In the genomic region with DNA sequence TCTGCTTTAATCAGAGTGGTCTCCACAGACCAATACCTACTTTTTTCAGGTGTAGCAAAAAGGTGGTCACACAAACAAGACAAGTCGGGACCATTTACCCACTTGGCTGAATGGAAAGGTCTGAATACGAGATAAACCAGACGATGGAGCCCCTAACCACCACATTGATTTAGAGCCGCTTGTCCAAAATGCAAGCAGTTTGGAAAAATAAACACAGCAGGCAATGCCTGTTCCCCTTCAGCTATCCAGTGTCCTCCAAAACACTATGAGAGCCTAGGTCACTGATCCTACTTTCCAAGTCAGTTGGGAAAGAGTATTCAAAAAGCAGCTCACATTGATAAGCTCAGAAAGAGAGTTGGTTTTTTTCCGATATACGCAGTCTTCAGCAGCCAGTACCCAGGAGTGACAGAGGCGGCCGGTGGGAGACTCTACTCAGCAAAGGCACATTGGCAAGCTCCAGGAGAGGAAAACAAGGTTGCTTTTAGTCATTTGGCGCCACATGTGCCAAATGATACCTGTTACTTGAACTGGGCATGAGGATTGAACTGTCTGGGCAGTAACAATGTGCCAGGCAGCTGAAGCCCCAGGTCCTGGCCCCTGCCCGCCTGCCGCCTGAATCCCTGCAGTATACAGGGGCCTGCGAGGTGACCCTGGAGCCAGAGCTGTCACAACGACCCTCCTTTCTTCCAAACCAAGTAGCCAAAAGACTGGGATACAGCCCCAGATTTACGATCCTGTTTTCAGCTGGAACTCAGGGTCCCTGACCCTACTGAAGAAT, we compare ENCODE assay signal across 13 cellular contexts.
A peak's percentile ranks its signal among the peaks of the same experiment; 100 is the strongest.
DNase-seq lines count a peak whose midpoint lies in the region; ATAC-seq and FAIRE-seq lines count a peak whose summit lies in the region.
"Had no signal": no experiment of that assay in that cellular context is flagged by ENCODE, and none has a peak within 500 bp of the region (broad histone marks: within the 10 kb centered on the region; RNA-seq: fewer than 3 reads in every experiment).

No MANE protein-coding gene starts in this region.

- H3K4me1 Mint-ChIP-seq in activated CD4-positive, alpha-beta T cell treated with anti-CD3 and anti-CD28 coated beads for 36 hours: peaks cover 84% of the 10 kb centered on the region
- H3K4me1 Mint-ChIP-seq in activated naive CD8-positive, alpha-beta T cell treated with anti-CD3 and anti-CD28 coated beads for 36 hours: peaks cover 73% of the 10 kb centered on the region

- H3K27me3 Mint-ChIP-seq in activated CD4-positive, alpha-beta T cell treated with anti-CD3 and anti-CD28 coated beads for 36 hours: no peaks in the 10 kb centered on the region
- no peaks in the 10 kb centered on the region for H3K27me3 Mint-ChIP-seq in activated naive CD8-positive, alpha-beta T cell treated with anti-CD3 and anti-CD28 coated beads for 36 hours
- H3K27me3 Mint-ChIP-seq: activated CD4-positive, alpha-beta memory T cell treated with anti-CD3 and anti-CD28 coated beads, Interleukin-2, amount 10 ng/mL, durations not matched to agents 7 days and 5 days had no signal

- no peak for DNase-seq in activated CD4-positive, alpha-beta T cell treated with anti-CD3 and anti-CD28 coated beads for 36 hours
- DNase-seq in activated CD4-positive, alpha-beta T cell treated with anti-CD3 and anti-CD28 coated beads for 4 hours: no peak
- DNase-seq in activated naive CD8-positive, alpha-beta T cell treated with anti-CD3 and anti-CD28 coated beads for 36 hours: no peak
- DNase-seq in left kidney (ENCODE audit: low read depth, low spot score): peak; percentile 82
- no peak for DNase-seq in substantia nigra (lab: John Stamatoyannopoulos, UW)
- DNase-seq in frontal cortex (ENCODE audit: low spot score in 2 of 2): no peak
- DNase-seq in DMS153 (lab: John Stamatoyannopoulos, UW): no peak
- no peak for DNase-seq in Right ventricle myocardium superior
- DNase-seq: activated CD4-positive, alpha-beta memory T cell treated with anti-CD3 and anti-CD28 coated beads, Interleukin-2, amount 10 ng/mL, durations not matched to agents 7 days and 5 days; MG63; NCI-H524 treated with DMSO at 0.1 percent for 48 hours had no signal

- POLR2A ChIA-PET in activated CD4-positive, alpha-beta T cell treated with anti-CD3 and anti-CD28 coated beads for 36 hours (lab: Charles Lee): interaction anchor here (0.9 to 1.0 kb wide), 2 partner anchors 8 to 12 kb away, joined by 3 to 4 read pairs; no protein-coding TSS in a partner anchor

- no peaks in the 10 kb centered on the region for H3K9me3 Mint-ChIP-seq in activated CD4-positive, alpha-beta T cell treated with anti-CD3 and anti-CD28 coated beads for 36 hours (ENCODE audit: low read depth)
- H3K9me3 Mint-ChIP-seq in activated naive CD8-positive, alpha-beta T cell treated with anti-CD3 and anti-CD28 coated beads for 36 hours: no peaks in the 10 kb centered on the region
- H3K9me3 Mint-ChIP-seq: activated CD4-positive, alpha-beta memory T cell treated with anti-CD3 and anti-CD28 coated beads, Interleukin-2, amount 10 ng/mL, durations not matched to agents 7 days and 5 days; neural crest cell had no signal

- H3K36me3 Mint-ChIP-seq in activated CD4-positive, alpha-beta T cell treated with anti-CD3 and anti-CD28 coated beads for 36 hours (ENCODE audit: low read depth): peaks cover 49% of the 10 kb centered on the region
- peaks cover 61% of the 10 kb centered on the region for H3K36me3 Mint-ChIP-seq in activated naive CD8-positive, alpha-beta T cell treated with anti-CD3 and anti-CD28 coated beads for 36 hours

- peak overlapping the region; percentile 55 for H3K27ac Mint-ChIP-seq in activated CD4-positive, alpha-beta T cell treated with anti-CD3 and anti-CD28 coated beads for 36 hours
- H3K27ac Mint-ChIP-seq in activated naive CD8-positive, alpha-beta T cell treated with anti-CD3 and anti-CD28 coated beads for 36 hours: peak overlapping the region; percentile 54

- no peak for ATAC-seq in activated CD4-positive, alpha-beta T cell treated with anti-CD3 and anti-CD28 coated beads for 36 hours
- no peak for ATAC-seq in Right ventricle myocardium superior (ENCODE audit: poor library complexity)

- CTCF ChIA-PET in activated CD4-positive, alpha-beta T cell treated with anti-CD3 and anti-CD28 coated beads for 36 hours (lab: Charles Lee): interaction anchor here (0.6 to 0.8 kb wide), 4 partner anchors 10 to 22 kb away, joined by 3 to 4 read pairs (median 3); no protein-coding TSS in a partner anchor

- intact Hi-C loops in activated CD4-positive, alpha-beta T cell treated with anti-CD3 and anti-CD28 coated beads for 36 hours (cut with DNase I, micrococcal nuclease): loop anchor here in 1 of 2 experiments (10.0 kb wide), 1 partner anchor 1080 kb away; a partner anchor contains a TSS
- intact Hi-C loops in Right ventricle myocardium superior (cut with DNase I): no loop called here

- peak overlapping the region; percentile 86 for H3K27ac ChIP-seq in substantia nigra (ENCODE audit: low read depth, low read length, poor library complexity, severe bottlenecking)
- H3K27ac ChIP-seq: 22Rv1 had no signal

- FAIRE-seq in frontal cortex (lab: Jason Lieb, UNC): no peak

- no peak overlapping the region for H3K4me3 Mint-ChIP-seq in activated CD4-positive, alpha-beta T cell treated with anti-CD3 and anti-CD28 coated beads for 36 hours
- no peak overlapping the region for H3K4me3 Mint-ChIP-seq in activated naive CD8-positive, alpha-beta T cell treated with anti-CD3 and anti-CD28 coated beads for 36 hours
- H3K4me3 Mint-ChIP-seq: neural crest cell had no signal
